In genomic region chr3:107394502-107394901, GRCh38 we compare ENCODE assay signal across 29 cellular contexts. TPM values are rescaled to one million over a fixed set of nuclear protein-coding genes. Genes with fewer than 3 reads are reported as not detected.
DNase-seq lines count a peak whose midpoint lies in the region; ATAC-seq, FAIRE-seq and TF ChIP-seq lines count a peak whose summit lies in the region.
"Had no signal": no experiment of that assay in that cellular context is flagged by ENCODE, and none has a peak within 500 bp of the region (broad histone marks: within the 10 kb centered on the region; RNA-seq: fewer than 3 reads in every experiment).

No MANE protein-coding gene starts in this region.

- no peaks in the 10 kb centered on the region for H3K79me2 ChIP-seq in GM23338 (replicated peaks; ENCODE audit: insufficient read depth)
- H3K79me2 ChIP-seq in Karpas-422 (ENCODE audit: low read length): no peaks in the 10 kb centered on the region
- H3K79me2 ChIP-seq in keratinocyte (ENCODE audit: control insufficient read depth, insufficient read depth, low read length): no peaks in the 10 kb centered on the region

- no peaks in the 10 kb centered on the region for H3F3A ChIP-seq in GM23338 (replicated peaks; ENCODE audit: low read depth)

- H3K27ac Mint-ChIP-seq in GM23338 (0 out of 2 replicates have a peak overlapping the region, but pooled peaks have one; percentile 45), WTC11 (no peak overlapping the region), endothelial cell (ENCODE audit: unreplicated experiment) (no peak overlapping the region)
- H3K27ac Mint-ChIP-seq: activated B cell treated with CpG ODN at 0.5 μM for 24 hours; activated T-cell treated with anti-CD3 and anti-CD28 coated beads, Interleukin-2, amount 50 U/mL, for 72 hours; nephron progenitor cell had no signal

- intact Hi-C loops in esophagus muscularis mucosa (cut with DNase I) (no loop called here), uterus (cut with DNase I; ENCODE audit: low total_unique reads) (no loop called here)

- dilution Hi-C loops in keratinocyte (cut with MboI; ENCODE audit: extremely low pct_ligation_motif_present, low sequenced_read_pairs): no loop called here

- H3K9me3 Mint-ChIP-seq in GM23338: no peaks in the 10 kb centered on the region
- 0 out of 2 replicates have a peak, but pooled peaks cover 3% of the 10 kb centered on the region for H3K9me3 Mint-ChIP-seq in WTC11
- H3K9me3 Mint-ChIP-seq in endothelial cell (ENCODE audit: unreplicated experiment): no peaks in the 10 kb centered on the region
- H3K9me3 Mint-ChIP-seq: activated B cell treated with CpG ODN at 0.5 μM for 24 hours; activated T-cell treated with anti-CD3 and anti-CD28 coated beads, Interleukin-2, amount 50 U/mL, for 72 hours; nephron progenitor cell had no signal

- H3K27me3 Mint-ChIP-seq in GM23338 (ENCODE audit: insufficient read depth, low read depth, poor library complexity) (no peaks in the 10 kb centered on the region), WTC11 (ENCODE audit: low read depth) (no peaks in the 10 kb centered on the region), endothelial cell (ENCODE audit: unreplicated experiment) (no peaks in the 10 kb centered on the region)
- H3K27me3 Mint-ChIP-seq: activated B cell treated with CpG ODN at 0.5 μM for 24 hours, brain had no signal

- CTCF ChIA-PET in WTC11 (lab: Charles Lee): no interaction called here

- DNase-seq in GM23338 (ENCODE audit: low spot score) (peak; percentile 27), Karpas-422 (peak; percentile 19), WTC11 (ENCODE audit: low spot score) (no peak), keratinocyte (ENCODE audit: low read depth, low spot score) (no peak), endothelial cell (ENCODE audit: low spot score) (no peak), occipital lobe (lab: John Stamatoyannopoulos, UW) (no peak), esophagus muscularis mucosa (ENCODE audit: extremely low spot score) (no peak), uterus (no peak)
- DNase-seq: ACHN; activated B cell treated with CpG ODN at 0.5 μM for 24 hours; activated CD4-positive, alpha-beta T cell treated with anti-CD3 and anti-CD28 coated beads, Interleukin-2, amount 50 U/mL, for 4 hours; activated naive CD4-positive, alpha-beta T cell treated with Interleukin-2 at 50 U/mL for 16 hours; activated T-cell treated with anti-CD3 and anti-CD28 coated beads, Interleukin-2, amount 50 U/mL, for 72 hours; adrenal gland; BE2C; GF-D8; glutamatergic neuron; MM.1S; NCI-H2081; nephron progenitor cell; right cardiac atrium; SHP77; spleen; SW 1271; T1000; transverse colon had no signal

- no peak for TF ChIP-seq EP300 in esophagus muscularis mucosa (IDR thresholded peaks at IDR 0.05)

- no peaks in the 10 kb centered on the region for H3K36me3 ChIP-seq in GM23338 (ENCODE audit: insufficient read depth)
- H3K36me3 ChIP-seq in Karpas-422 (ENCODE audit: insufficient read depth, low read length): no peaks in the 10 kb centered on the region
- H3K36me3 ChIP-seq in keratinocyte (ENCODE audit: control insufficient read depth in 2 of 2, extremely low read depth in 1 of 2, insufficient read depth in 2 of 2, low read length in 2 of 2): no peaks in the 10 kb centered on the region
- no peaks in the 10 kb centered on the region for H3K36me3 ChIP-seq in esophagus muscularis mucosa
- H3K36me3 ChIP-seq in uterus: no peaks in the 10 kb centered on the region
- H3K36me3 ChIP-seq: adrenal gland, BE2C, spleen, transverse colon had no signal

- H2AFZ ChIP-seq in GM23338: peak overlapping the region; percentile 90
- no peak overlapping the region for H2AFZ ChIP-seq in Karpas-422 (ENCODE audit: low read length)
- H2AFZ ChIP-seq in keratinocyte (ENCODE audit: control insufficient read depth, low read length): peak overlapping the region; percentile 96

- no peaks in the 10 kb centered on the region for H4K20me1 ChIP-seq in GM23338 (replicated peaks; ENCODE audit: insufficient read depth)
- H4K20me1 ChIP-seq in Karpas-422 (ENCODE audit: insufficient read depth, low read depth, low read length): no peaks in the 10 kb centered on the region
- no peaks in the 10 kb centered on the region for H4K20me1 ChIP-seq in keratinocyte (ENCODE audit: control insufficient read depth, extremely low read depth, insufficient read depth, low read length)

- H3K27me3 ChIP-seq in GM23338 (ENCODE audit: insufficient read depth): no peaks in the 10 kb centered on the region
- no peaks in the 10 kb centered on the region for H3K27me3 ChIP-seq in Karpas-422 (ENCODE audit: low read length)
- no peaks in the 10 kb centered on the region for H3K27me3 ChIP-seq in keratinocyte (ENCODE audit: control insufficient read depth, extremely low read depth, insufficient read depth, low read length)
- H3K27me3 ChIP-seq in esophagus muscularis mucosa: no peaks in the 10 kb centered on the region
- H3K27me3 ChIP-seq in uterus: no peaks in the 10 kb centered on the region
- H3K27me3 ChIP-seq: adrenal gland, spleen, transverse colon had no signal

- H3K4me1 Mint-ChIP-seq in GM23338 (0 out of 3 replicates have a peak, but pooled peaks cover 4% of the 10 kb centered on the region), WTC11 (peaks cover 16% of the 10 kb centered on the region), endothelial cell (ENCODE audit: unreplicated experiment) (peaks cover 3% of the 10 kb centered on the region)
- H3K4me1 Mint-ChIP-seq: brain, nephron progenitor cell had no signal

- H3K4me3 ChIP-seq in GM23338 (no peak overlapping the region), Karpas-422 (ENCODE audit: low read length) (no peak overlapping the region), keratinocyte (ENCODE audit: control insufficient read depth in 2 of 3, extremely low read depth in 1 of 3, insufficient read depth in 2 of 3, low read depth in 1 of 3, low read length in 3 of 3) (no peak overlapping the region), esophagus muscularis mucosa (no peak overlapping the region), uterus (no peak overlapping the region)
- H3K4me3 ChIP-seq: adrenal gland, lung, spleen, transverse colon had no signal

- no peak overlapping the region for H3K4me2 ChIP-seq in GM23338
- H3K4me2 ChIP-seq in Karpas-422 (ENCODE audit: low read depth, low read length, poor library complexity, severe bottlenecking): no peak overlapping the region
- peak overlapping the region; percentile 31 for H3K4me2 ChIP-seq in keratinocyte (ENCODE audit: control insufficient read depth, extremely low read depth, insufficient read depth, low read depth, low read length)

- peak; percentile 73 for FAIRE-seq in keratinocyte (lab: Jason Lieb, UNC)

- no peaks in the 10 kb centered on the region for H3K9me1 ChIP-seq in keratinocyte (ENCODE audit: control insufficient read depth, extremely low read depth, insufficient read depth, low read length)

- ATAC-seq in GM23338 (peak; percentile 72), WTC11 (peak; percentile 72)
- ATAC-seq: activated T-cell treated with anti-CD3 and anti-CD28 coated beads, Interleukin-2, amount 50 U/mL, for 72 hours; right cardiac atrium had no signal

- no peaks in the 10 kb centered on the region for H3K9me3 ChIP-seq in Karpas-422 (ENCODE audit: low read length)
- no peaks in the 10 kb centered on the region for H3K9me3 ChIP-seq in keratinocyte (ENCODE audit: control insufficient read depth, low read depth, low read length)
- no peaks in the 10 kb centered on the region for H3K9me3 ChIP-seq in esophagus muscularis mucosa
- no peaks in the 10 kb centered on the region for H3K9me3 ChIP-seq in uterus
- H3K9me3 ChIP-seq: adrenal gland, BE2C, spleen, transverse colon had no signal

- POLR2A ChIA-PET in WTC11 (lab: Charles Lee): no interaction called here

- 0 out of 2 replicates have a peak, but pooled peaks cover 5% of the 10 kb centered on the region for H3K9me2 ChIP-seq in GM23338 (ENCODE audit: insufficient read depth)
- no peaks in the 10 kb centered on the region; the same call in 1 of the 2 replicates for H3K9me2 ChIP-seq in Karpas-422 (replicated peaks; ENCODE audit: insufficient read depth, low read length)

- no peak for TF ChIP-seq POLR2A in esophagus muscularis mucosa (IDR thresholded peaks at IDR 0.05; ENCODE audit: low read depth)
- no peak for TF ChIP-seq POLR2A in uterus (IDR thresholded peaks at IDR 0.05)

- H3K27ac ChIP-seq in GM23338 (ENCODE audit: low read depth): no peak overlapping the region
- H3K27ac ChIP-seq in Karpas-422 (ENCODE audit: low read length): no peak overlapping the region
- H3K27ac ChIP-seq in keratinocyte (ENCODE audit: control insufficient read depth, insufficient read depth, low read length): no peak overlapping the region
- H3K27ac ChIP-seq in esophagus muscularis mucosa (replicated peaks in 1 of 4): no peak overlapping the region
- no peak overlapping the region for H3K27ac ChIP-seq in uterus
- H3K27ac ChIP-seq: adrenal gland, spleen, transverse colon had no signal

- no peak overlapping the region for H3K9ac ChIP-seq in Karpas-422 (ENCODE audit: low read length)
- no peak overlapping the region for H3K9ac ChIP-seq in keratinocyte (ENCODE audit: control insufficient read depth, extremely low read depth, insufficient read depth, low read length)

- TF ChIP-seq CTCF in GM23338 (conservative IDR thresholded peaks at IDR 0.05; ENCODE audit: low read depth in 2 of 2) (no peak), WTC11 (IDR thresholded peaks at IDR 0.05) (no peak), keratinocyte (optimal IDR thresholded peaks at IDR 0.05 in 1 of 3, IDR thresholded peaks at IDR 0.05 in 1 of 3, conservative IDR thresholded peaks at IDR 0.05 in 1 of 3; ENCODE audit: extremely low read depth in 1 of 3, insufficient read depth in 2 of 3, low read length in 3 of 3) (no peak), endothelial cell (IDR thresholded peaks at IDR 0.05; ENCODE audit: unreplicated experiment) (no peak), esophagus muscularis mucosa (IDR thresholded peaks at IDR 0.05) (no peak), uterus (IDR thresholded peaks at IDR 0.05) (no peak)

- WGBS in esophagus muscularis mucosa: 91% methylated on average over 1 of the region's 1 CpG

- H3K36me3 Mint-ChIP-seq in GM23338 (ENCODE audit: low read depth) (no peaks in the 10 kb centered on the region), WTC11 (no peaks in the 10 kb centered on the region), endothelial cell (ENCODE audit: low read depth, unreplicated experiment) (no peaks in the 10 kb centered on the region)
- H3K36me3 Mint-ChIP-seq: brain had no signal

- H3K4me1 ChIP-seq in GM23338 (ENCODE audit: insufficient read depth): peaks cover 17% of the 10 kb centered on the region
- H3K4me1 ChIP-seq in Karpas-422 (ENCODE audit: low read length): no peaks in the 10 kb centered on the region
- peaks cover 12% of the 10 kb centered on the region for H3K4me1 ChIP-seq in keratinocyte (ENCODE audit: control insufficient read depth, extremely low read depth, insufficient read depth, low read length)
- H3K4me1 ChIP-seq in esophagus muscularis mucosa: no peaks in the 10 kb centered on the region
- H3K4me1 ChIP-seq in uterus: no peaks in the 10 kb centered on the region
- H3K4me1 ChIP-seq: adrenal gland, BE2C, spleen, transverse colon had no signal

- peak overlapping the region; percentile 37; the same call in 1 of the 3 replicates for H3K4me3 Mint-ChIP-seq in GM23338
- no peak overlapping the region; the same call in 1 of the 2 replicates for H3K4me3 Mint-ChIP-seq in WTC11
- H3K4me3 Mint-ChIP-seq in endothelial cell (ENCODE audit: unreplicated experiment): no peak overlapping the region
- H3K4me3 Mint-ChIP-seq: activated B cell treated with CpG ODN at 0.5 μM for 24 hours; activated T-cell treated with anti-CD3 and anti-CD28 coated beads, Interleukin-2, amount 50 U/mL, for 72 hours; nephron progenitor cell had no signal

RNA-seq across cellular contexts. Expression of gene CCDC54, which starts 17.3 kb away (rescaled TPM):
- not detected in 2 replicates for total RNA-seq in GM23338 (2014; rRNA removed; shearing (Covaris generic))
- not detected in 2 replicates for polyA plus RNA-seq in GM23338 (2016; fragmentation: Nextera tagmentation; extraction: Ambion mirVana)
- total RNA-seq in Karpas-422 (2014; rRNA removed; shearing (Covaris generic); ENCODE audit: low replicate concordance): not detected in 2 replicates
- total RNA-seq in WTC11 (2021): not detected in 3 replicates
- polyA plus RNA-seq in keratinocyte: not detected in 3 replicates
- not detected for polyA plus RNA-seq in keratinocyte (2011; ENCODE audit: low read depth)
- not detected in 2 replicates for polyA plus RNA-seq in keratinocyte (2011; cell fraction: cytosol; rRNA removed)
- polyA plus RNA-seq in keratinocyte (2011; cell fraction: nucleus; rRNA removed): not detected in 2 replicates
- not detected in 2 replicates for polyA plus RNA-seq in keratinocyte (2012; ENCODE audit: low replicate concordance)
- polyA minus RNA-seq in keratinocyte: not detected in 3 replicates
- polyA minus RNA-seq in keratinocyte (2011; cell fraction: cytosol; rRNA and poly(A)+ RNA removed): not detected
- polyA minus RNA-seq in keratinocyte (2011; cell fraction: nucleus; rRNA and poly(A)+ RNA removed): not detected in 2 replicates
- not detected for total RNA-seq in endothelial cell (ENCODE audit: unreplicated experiment)
- total RNA-seq in occipital lobe: 0.16 TPM
- not detected for total RNA-seq in esophagus muscularis mucosa
- not detected for total RNA-seq in uterus
- total RNA-seq: activated B cell treated with CpG ODN at 0.5 μM for 24 hours; activated T-cell treated with anti-CD3 and anti-CD28 coated beads, Interleukin-2, amount 50 U/mL, for 72 hours; adrenal gland; lung; NCI-H460; right cardiac atrium; spleen; transverse colon had no signal
- polyA plus RNA-seq: adrenal gland, lung, right cardiac atrium, spleen had no signal

Comparison
In these comparisons a context has a peak if more than half of its experiments do, and no peak if none do; other contexts are left out.
1. DNase-seq: peak in GM23338 (single experiment) and Karpas-422 (single experiment); none in WTC11 (single experiment), keratinocyte (single experiment), endothelial cell (single experiment), occipital lobe (single experiment), esophagus muscularis mucosa (single experiment) and uterus (0 of 2).